Comparison of ENCODE assay signal across 8 cellular contexts in genomic region chr1:24321150-24321549, GRCh38. TPM values are rescaled to one million over a fixed set of nuclear protein-coding genes. Genes with fewer than 3 reads are reported as not detected.
DNase-seq lines count a peak whose midpoint lies in the region; ATAC-seq and TF ChIP-seq lines count a peak whose summit lies in the region.

No MANE protein-coding gene starts in this region.

- DNase-seq in GM06990 (ENCODE audit: extremely low read depth, insufficient read length) (no peak), OCI-M1 (lab: John Stamatoyannopoulos, UW) (peak; percentile 61), neuronal stem cell (ENCODE audit: low spot score) (no peak), Peyer's patch (no peak), DMS 273 treated with DMSO at 0.1 percent for 48 hours (lab: John Stamatoyannopoulos, UW) (no peak), HPDE6-E6E7 (ENCODE audit: extremely low spot score) (no peak)
- no peak for DNase-seq in effector memory CD8-positive, alpha-beta T cell

- H3K4ac ChIP-seq in neuronal stem cell (ENCODE audit: low read length): no peak overlapping the region

- no peak overlapping the region for H4K8ac ChIP-seq in neuronal stem cell (ENCODE audit: low read depth, low read length)

- no peak overlapping the region for H2AK5ac ChIP-seq in neuronal stem cell (ENCODE audit: low read depth, low read length)

- peak overlapping the region; percentile 54 to 80 for H3K27ac Mint-ChIP-seq in effector memory CD8-positive, alpha-beta T cell

- peak overlapping the region; percentile 64 for H3K4me3 ChIP-seq in GM06990 (replicated peaks; ENCODE audit: low read depth, low read length)
- no peak overlapping the region for H3K4me3 ChIP-seq in neuronal stem cell (ENCODE audit: low read length in 2 of 2)
- peak overlapping the region in 2 of 4 donors; percentile 53 to 65 for H3K4me3 ChIP-seq in Peyer's patch

- peaks cover 10% of the 10 kb centered on the region for H3K36me3 Mint-ChIP-seq in effector memory CD8-positive, alpha-beta T cell (ENCODE audit: insufficient read depth)

- no peaks in the 10 kb centered on the region for H3K9me3 Mint-ChIP-seq in effector memory CD8-positive, alpha-beta T cell

- no peak overlapping the region for H3K23ac ChIP-seq in neuronal stem cell (ENCODE audit: low read depth, low read length, poor library complexity)

- no peaks in the 10 kb centered on the region for H3K79me1 ChIP-seq in neuronal stem cell (ENCODE audit: low read depth, low read length)

- no peaks in the 10 kb centered on the region for H3K36me3 ChIP-seq in GM06990 (ENCODE audit: control insufficient read depth, insufficient read depth, low read length)
- H3K36me3 ChIP-seq in neuronal stem cell (replicated peaks in 1 of 2; ENCODE audit: control insufficient read depth in 2 of 2, insufficient read depth in 2 of 2, low read length in 2 of 2): no peaks in the 10 kb centered on the region
- no peaks in the 10 kb centered on the region for H3K36me3 ChIP-seq in Peyer's patch

- no peak for TF ChIP-seq CTCF in GM06990 (IDR thresholded peaks at IDR 0.05; ENCODE audit: insufficient read depth, low read length, poor library complexity, severe bottlenecking)
- no peak for TF ChIP-seq CTCF in Peyer's patch (IDR thresholded peaks at IDR 0.05)

- H2AFZ ChIP-seq in neuronal stem cell (ENCODE audit: low read length): no peak overlapping the region

- no peak overlapping the region for H4K91ac ChIP-seq in neuronal stem cell (ENCODE audit: low read depth, low read length, poor library complexity)

- H3K4me1 ChIP-seq in neuronal stem cell (ENCODE audit: control insufficient read depth in 2 of 2, insufficient read depth in 1 of 2, low read depth in 1 of 2, low read length in 2 of 2): peaks cover 0 to 8% of the 10 kb centered on the region in 2 donors
- peaks cover 0 to 24% (median 9%) of the 10 kb centered on the region in 4 donors for H3K4me1 ChIP-seq in Peyer's patch

- H3K4me2 ChIP-seq in neuronal stem cell (ENCODE audit: insufficient read depth, low read length, poor library complexity, severe bottlenecking): no peak overlapping the region

- no peak overlapping the region for H3K9ac ChIP-seq in neuronal stem cell (ENCODE audit: low read depth, low read length, poor library complexity)

- H3K27me3 ChIP-seq in GM06990 (replicated peaks; ENCODE audit: control insufficient read depth, insufficient read depth, low read length) (no peaks in the 10 kb centered on the region), neuronal stem cell (ENCODE audit: control insufficient read depth in 3 of 3, insufficient read depth in 3 of 3, low read depth in 1 of 3, low read length in 3 of 3) (peaks cover 2 to 94% (median 42%) of the 10 kb centered on the region in 3 experiments), Peyer's patch (no peaks in the 10 kb centered on the region)

- ATAC-seq in effector memory CD8-positive, alpha-beta T cell (replicated peaks): no peak
- no peak for ATAC-seq in GM21447 (IDR thresholded peaks at IDR 0.05; ENCODE audit: unreplicated experiment)

- peaks cover 28 to 38% of the 10 kb centered on the region in 2 donors for H3K4me1 Mint-ChIP-seq in effector memory CD8-positive, alpha-beta T cell (ENCODE audit: low read depth in 2 of 2)

- H3K14ac ChIP-seq in neuronal stem cell (ENCODE audit: low read length): no peak overlapping the region

- WGBS in neuronal stem cell (ENCODE audit: extremely low coverage in 2 of 2, insufficient read length in 2 of 2, insufficient replicate concordance in 1 of 2), 2 donors: no CpG with 5 or more reads among the region's 7 CpGs

- peak overlapping the region; percentile 33 for H3K18ac ChIP-seq in neuronal stem cell (ENCODE audit: low read length)

- H2BK15ac ChIP-seq in neuronal stem cell (ENCODE audit: low read length): no peak overlapping the region

- H2BK120ac ChIP-seq in neuronal stem cell (ENCODE audit: low read depth, low read length): no peak overlapping the region

- H3K4me3 Mint-ChIP-seq in effector memory CD8-positive, alpha-beta T cell: peak overlapping the region; percentile 85 to 86

- H3K27ac ChIP-seq in neuronal stem cell (replicated peaks; ENCODE audit: low read length) (no peak overlapping the region), Peyer's patch (peak overlapping the region in 1 of 4 donors; percentile 67)

- H2BK5ac ChIP-seq in neuronal stem cell (ENCODE audit: low read length): peak overlapping the region; percentile 50

- H3K9me3 ChIP-seq in neuronal stem cell (replicated peaks in 1 of 2; ENCODE audit: control insufficient read depth in 2 of 2, insufficient read depth in 1 of 2, low read depth in 1 of 2, low read length in 2 of 2) (no peaks in the 10 kb centered on the region), Peyer's patch (no peaks in the 10 kb centered on the region)

- H3K27me3 Mint-ChIP-seq in effector memory CD8-positive, alpha-beta T cell: peaks cover 44 to 59% of the 10 kb centered on the region in 2 donors

- no peak for TF ChIP-seq POLR2A in Peyer's patch (IDR thresholded peaks at IDR 0.05)

- no peak overlapping the region for H2BK12ac ChIP-seq in neuronal stem cell (ENCODE audit: low read length)

RNA-seq across cellular contexts. Expression of gene GRHL3, which starts 2.0 kb away (rescaled TPM):
- 0.54 TPM for polyA plus RNA-seq in neuronal stem cell (2013, experiment 1 of 2)
- 0.50 TPM for polyA plus RNA-seq in neuronal stem cell (2013, experiment 2 of 2)
- total RNA-seq in Peyer's patch: 1 to 10 TPM in 1 of 4 donors, under 1 TPM in 2, not detected in 1; 0.35 to 1.1 (median 0.66) TPM
